In the genomic region with DNA sequence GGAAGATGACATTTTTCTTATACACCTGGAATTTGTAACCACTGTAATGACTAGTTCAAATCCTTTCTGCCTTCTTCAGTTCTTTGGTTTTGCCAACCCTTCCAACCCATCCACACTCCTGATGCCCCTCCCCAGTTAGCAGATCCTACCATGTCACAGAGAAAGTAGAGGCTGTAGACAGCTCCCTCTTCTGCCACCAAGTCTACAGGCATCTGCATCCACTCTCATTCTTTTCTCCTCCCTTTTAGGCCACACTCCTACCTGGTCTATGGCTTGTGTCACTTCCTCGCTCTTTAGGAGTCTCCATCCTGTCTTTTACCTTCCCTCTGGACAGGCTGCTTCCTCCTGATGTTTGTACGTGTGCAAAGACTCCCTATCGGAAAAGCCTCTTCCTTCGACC, we compare ENCODE assay signal across 1 cellular context.
TF ChIP-seq lines count a peak whose summit lies in the region.

No MANE protein-coding gene starts in this region.

TF ChIP-seq in GM23338, 12 proteins besides CTCF, POLR2A, EP300 and RAD21 (continued from another document):
- TF ChIP-seq EZH2phosphoT487 (IDR thresholded peaks at IDR 0.05; ENCODE audit: unreplicated experiment) (no peak), EZH2 (IDR thresholded peaks at IDR 0.05; ENCODE audit: low read depth, unreplicated experiment) (no peak)
